Comparison of ENCODE assay signal across 13 cellular contexts in the genomic region with DNA sequence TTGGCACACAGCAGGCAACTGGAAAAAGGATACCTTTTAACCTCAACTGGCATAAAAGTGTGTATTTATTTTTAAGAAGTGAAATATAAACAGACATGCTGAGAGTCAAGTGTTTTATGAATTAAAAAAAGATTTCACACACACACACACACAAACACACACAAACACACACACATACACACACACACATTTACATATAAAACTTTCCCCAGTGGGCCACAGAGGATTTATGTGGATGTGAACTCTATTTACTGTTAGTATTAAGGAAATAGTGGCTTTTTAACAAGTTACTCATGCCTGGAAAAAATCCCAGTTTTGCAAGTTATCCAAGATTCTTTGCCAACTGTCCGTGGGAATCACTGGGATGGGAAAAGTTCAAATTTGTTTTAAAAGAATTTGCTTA.
DNase-seq lines count a peak whose midpoint lies in the region; ATAC-seq, FAIRE-seq and TF ChIP-seq lines count a peak whose summit lies in the region.
"Had no signal": no experiment of that assay in that cellular context is flagged by ENCODE, and none has a peak within 500 bp of the region (broad histone marks: within the 10 kb centered on the region; RNA-seq: fewer than 3 reads in every experiment).

No MANE protein-coding gene starts in this region.

- peaks cover 11% of the 10 kb centered on the region for H3K9me3 Mint-ChIP-seq in osteocyte (ENCODE audit: unreplicated experiment)

- H3K4me3 Mint-ChIP-seq in osteocyte (ENCODE audit: unreplicated experiment): no peak overlapping the region

- TF ChIP-seq CTCF in BJ (IDR thresholded peaks at IDR 0.05; ENCODE audit: insufficient read depth, low read depth, low read length) (no peak), RWPE1 (conservative IDR thresholded peaks at IDR 0.05; ENCODE audit: low read depth) (no peak), fibroblast of pulmonary artery (IDR thresholded peaks at IDR 0.05; ENCODE audit: low read length, missing control alignments) (no peak), osteocyte (IDR thresholded peaks at IDR 0.05) (no peak), lower lobe of right lung (IDR thresholded peaks at IDR 0.05) (no peak)

- peaks cover 5% of the 10 kb centered on the region for H3K36me3 Mint-ChIP-seq in osteocyte (ENCODE audit: unreplicated experiment)

- no peak for FAIRE-seq in GM12891 (lab: Jason Lieb, UNC)
- FAIRE-seq: colon had no signal

- H3K4me3 ChIP-seq in BJ (ENCODE audit: low read depth, low read length) (no peak overlapping the region), fibroblast of pulmonary artery (replicated peaks; ENCODE audit: low read depth, low read length) (no peak overlapping the region), lower lobe of right lung (no peak overlapping the region)

- intact Hi-C loops in lower lobe of right lung (cut with DNase I): no loop called here

- no peak for TF ChIP-seq POLR2A in GM12891 (IDR thresholded peaks at IDR 0.05; ENCODE audit: low read depth, low read length)

- peaks cover 53% of the 10 kb centered on the region for H3K4me1 Mint-ChIP-seq in osteocyte (ENCODE audit: unreplicated experiment)

- peak overlapping the region; percentile 84 for H3K27ac Mint-ChIP-seq in osteocyte (ENCODE audit: unreplicated experiment)

- H3K27me3 ChIP-seq in BJ (ENCODE audit: control insufficient read depth, insufficient read depth, low read length) (no peaks in the 10 kb centered on the region), lower lobe of right lung (ENCODE audit: low read depth) (no peaks in the 10 kb centered on the region)

- H3K4me1 ChIP-seq in lower lobe of right lung: no peaks in the 10 kb centered on the region

- DNase-seq in BJ (ENCODE audit: low read depth): peak; percentile 94
- DNase-seq in RWPE1 (ENCODE audit: low spot score): peak; percentile 4
- peak; percentile 96 for DNase-seq in fibroblast of pulmonary artery (ENCODE audit: low read depth)
- no peak for DNase-seq in osteocyte (ENCODE audit: extremely low spot score, unreplicated experiment)
- no peak for DNase-seq in lower lobe of right lung
- no peak for DNase-seq in GM12891 (ENCODE audit: insufficient read length, low spot score)
- DNase-seq in SW480 (ENCODE audit: low spot score): no peak
- no peak for DNase-seq in NCI-H2196 (lab: John Stamatoyannopoulos, UW; ENCODE audit: unreplicated experiment)
- DNase-seq: activated effector memory CD4-positive, alpha-beta T cell treated with Interleukin-2 at 50 U/mL for 16 hours; MV-4-11; NCI-H69; substantia nigra had no signal

- POLR2A ChIA-PET in BJ (lab: Charles Lee): no interaction called here
- POLR2A ChIA-PET in RWPE1 (lab: Yijun Ruan, JAX; ENCODE audit: low non-redundant PET): no interaction called here

- H3K36me3 ChIP-seq in BJ (ENCODE audit: control insufficient read depth, insufficient read depth, low read length) (no peaks in the 10 kb centered on the region), lower lobe of right lung (no peaks in the 10 kb centered on the region)

- no peaks in the 10 kb centered on the region for H3K27me3 Mint-ChIP-seq in osteocyte (ENCODE audit: unreplicated experiment)

- H3K27ac ChIP-seq in RWPE1 (no peak overlapping the region), lower lobe of right lung (no peak overlapping the region)

- CTCF ChIA-PET in BJ (lab: Yijun Ruan, JAX): no interaction called here
- CTCF ChIA-PET in RWPE1 (lab: Yijun Ruan, JAX): no interaction called here

- no peaks in the 10 kb centered on the region for H3K9me3 ChIP-seq in lower lobe of right lung

- no peak for ATAC-seq in lower lobe of right lung

TF ChIP-seq in GM12891, 5 proteins besides CTCF, POLR2A, EP300 and RAD21:
- TF ChIP-seq PAX5 (IDR thresholded peaks at IDR 0.05; ENCODE audit: insufficient read depth, low read length, severe bottlenecking) (no peak), TAF1 (IDR thresholded peaks at IDR 0.05; ENCODE audit: low read depth, low read length) (no peak), SPI1 (IDR thresholded peaks at IDR 0.05; ENCODE audit: low read depth, low read length) (no peak), POU2F2 (IDR thresholded peaks at IDR 0.05; ENCODE audit: low read depth, low read length) (no peak), POLR2AphosphoS5 (IDR thresholded peaks at IDR 0.05; ENCODE audit: low read depth, low read length) (no peak)

Comparison
In these comparisons a context has a peak if more than half of its experiments do, and no peak if none do; other contexts are left out.
1. DNase-seq: peak in BJ (single experiment), RWPE1 (single experiment) and fibroblast of pulmonary artery (single experiment); none in osteocyte (single experiment), lower lobe of right lung (single experiment), GM12891 (single experiment), SW480 (single experiment) and NCI-H2196 (single experiment).